ENCODE assay signal across 13 cellular contexts in the genomic region with DNA sequence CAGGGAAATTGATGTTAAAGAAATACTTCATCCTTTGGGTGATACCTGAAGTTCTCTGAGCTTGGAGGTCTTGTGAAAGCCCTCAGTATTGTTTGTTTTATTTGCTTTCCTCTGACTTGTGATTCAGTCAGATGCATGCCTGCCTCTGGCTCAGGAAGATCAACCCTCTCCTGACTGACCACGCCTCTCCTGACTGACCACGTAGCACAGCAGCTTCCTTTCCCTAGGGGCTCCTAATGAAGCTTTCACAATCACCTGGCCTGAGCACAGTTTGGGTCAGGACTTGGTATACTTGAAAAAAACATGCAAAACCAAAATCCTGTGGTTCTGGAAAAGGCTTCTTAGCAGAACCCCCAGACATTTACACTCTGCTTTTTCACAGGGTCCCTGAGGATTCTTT. TPM values are rescaled to one million over a fixed set of nuclear protein-coding genes. Genes with fewer than 3 reads are reported as not detected.
DNase-seq lines count a peak whose midpoint lies in the region; ATAC-seq and TF ChIP-seq lines count a peak whose summit lies in the region.
"Had no signal": no experiment of that assay in that cellular context is flagged by ENCODE, and none has a peak within 500 bp of the region (broad histone marks: within the 10 kb centered on the region; RNA-seq: fewer than 3 reads in every experiment).

No MANE protein-coding gene starts in this region.

- TF ChIP-seq CTCF in RWPE1 (conservative IDR thresholded peaks at IDR 0.05; ENCODE audit: low read depth) (no peak), fibroblast of mammary gland (conservative IDR thresholded peaks at IDR 0.05; ENCODE audit: control insufficient read depth, insufficient read depth, low read depth, low read length) (no peak), spleen (IDR thresholded peaks at IDR 0.05 in 8 of 11, conservative IDR thresholded peaks at IDR 0.05 in 3 of 11) (no peak), left lung (IDR thresholded peaks at IDR 0.05) (no peak)

- no peaks in the 10 kb centered on the region for H4K20me1 ChIP-seq in GM23248 (ENCODE audit: insufficient read depth)

- H3K4me2 ChIP-seq in GM23248 (ENCODE audit: unreplicated experiment): peak overlapping the region; percentile 95

- H3K27ac ChIP-seq in GM23248 (peak overlapping the region; percentile 90), RWPE1 (peak overlapping the region; percentile 89), spleen (no peak overlapping the region), left lung (no peak overlapping the region)
- H3K27ac ChIP-seq: psoas muscle, suprapubic skin had no signal

- in situ Hi-C loops in GM23248 (cut with MboI): no loop called here

- WGBS in GM23248 (ENCODE audit: low coverage in 1 of 2, low lambda C conversion rate in 2 of 2, missing lambda C conversion rate in 2 of 2), 2 experiments: 42 to 43% methylated on average over 2 of the region's 2 CpGs
- WGBS in spleen, 5 donors: 24 to 77% (median 56%) methylated on average over 2 of the region's 2 CpGs

- peaks cover 66% of the 10 kb centered on the region for H3K4me1 ChIP-seq in GM23248 (ENCODE audit: insufficient read depth)
- peaks cover 17 to 84% (median 44%) of the 10 kb centered on the region in 6 donors for H3K4me1 ChIP-seq in spleen
- H3K4me1 ChIP-seq in left lung: peaks cover 18 to 55% of the 10 kb centered on the region in 2 donors

- H3K4me3 ChIP-seq in GM23248: peak overlapping the region; percentile 81
- no peak overlapping the region for H3K4me3 ChIP-seq in fibroblast of mammary gland (ENCODE audit: control insufficient read depth, low read depth, low read length)
- no peak overlapping the region for H3K4me3 ChIP-seq in spleen
- H3K4me3 ChIP-seq in left lung: no peak overlapping the region
- H3K4me3 ChIP-seq: psoas muscle had no signal

- peak; percentile 92 for DNase-seq in GM23248
- DNase-seq in RWPE1 (ENCODE audit: low spot score): peak; percentile 82
- peak; percentile 92 for DNase-seq in fibroblast of mammary gland (ENCODE audit: low read depth)
- peak; percentile 10 for DNase-seq in spleen
- no peak for DNase-seq in activated naive CD4-positive, alpha-beta T cell treated with Interleukin-2 at 50 U/mL for 16 hours
- DNase-seq in activated gamma-delta T cell (lab: John Stamatoyannopoulos, UW): no peak
- no peak for DNase-seq in left lung
- DNase-seq: activated naive CD4-positive, alpha-beta T cell treated with anti-CD3 and anti-CD28 coated beads, Interleukin-2, amount 10 ng/mL, durations not matched to agents 7 days and 5 days; NCI-H1436; psoas muscle; T-helper 1 cell had no signal

- H3K9ac ChIP-seq in GM23248: peak overlapping the region; percentile 96

- ATAC-seq in GM19023 (IDR thresholded peaks at IDR 0.05; ENCODE audit: unreplicated experiment) (no peak), left lung (no peak)
- ATAC-seq: psoas muscle had no signal

- no peaks in the 10 kb centered on the region for H3K9me2 ChIP-seq in GM23248 (ENCODE audit: insufficient read depth)

- no peaks in the 10 kb centered on the region for H3K9me3 ChIP-seq in GM23248 (ENCODE audit: low read depth)
- no peaks in the 10 kb centered on the region for H3K9me3 ChIP-seq in spleen
- no peaks in the 10 kb centered on the region for H3K9me3 ChIP-seq in left lung
- H3K9me3 ChIP-seq: psoas muscle, suprapubic skin had no signal

- CTCF ChIA-PET in RWPE1 (lab: Yijun Ruan, JAX): interaction anchor here (0.5 to 0.7 kb wide), 3 partner anchors 23 to 559 kb away, joined by 3 to 6 read pairs (median 4); no protein-coding TSS in a partner anchor

- H2AFZ ChIP-seq in GM23248: no peak overlapping the region

- no peak for TF ChIP-seq POLR2A in spleen (IDR thresholded peaks at IDR 0.05)

- peaks cover 81% of the 10 kb centered on the region for H3F3A ChIP-seq in GM23248 (ENCODE audit: insufficient read depth)

- intact Hi-C loops in spleen (cut with DNase I; ENCODE audit: low total_unique reads) (no loop called here), left lung (cut with DNase I) (no loop called here)

- POLR2A ChIA-PET in RWPE1 (lab: Yijun Ruan, JAX; ENCODE audit: low non-redundant PET): no interaction called here

- peaks cover 85% of the 10 kb centered on the region for H3K79me2 ChIP-seq in GM23248 (ENCODE audit: insufficient read depth)

- H3K36me3 ChIP-seq in GM23248 (ENCODE audit: low read depth) (peaks cover 49% of the 10 kb centered on the region), spleen (no peaks in the 10 kb centered on the region), left lung (no peaks in the 10 kb centered on the region)
- H3K36me3 ChIP-seq: suprapubic skin had no signal

- no peaks in the 10 kb centered on the region for H3K27me3 ChIP-seq in GM23248 (replicated peaks; ENCODE audit: insufficient read depth)
- peaks cover 0 to 23% (median 10%) of the 10 kb centered on the region in 7 donors for H3K27me3 ChIP-seq in spleen (replicated peaks in 1 of 7)
- peaks cover 0 to 17% of the 10 kb centered on the region in 2 donors for H3K27me3 ChIP-seq in left lung
- H3K27me3 ChIP-seq: suprapubic skin had no signal

RNA-seq across cellular contexts. Expression of gene TGFBI, which starts 3.8 kb away (rescaled TPM):
- 7,109 and 7,351 TPM in 2 replicates for total RNA-seq in GM23248 (2014; rRNA removed; shearing (Covaris generic))
- polyA plus RNA-seq in GM23248 (2016; fragmentation: Nextera tagmentation; extraction: Ambion mirVana) (7,159 and 7,358 TPM in 2 replicates), spleen (10 to 100 TPM; 31.0 to 59.5 (median 56.9) TPM)
- total RNA-seq in spleen (100 to 1,000 TPM; 126 to 214 (median 157) TPM), left lung (100 to 1,000 TPM; 151 to 222 TPM)

Comparison
In these comparisons a context has a peak if more than half of its experiments do, and no peak if none do; other contexts are left out.
1. DNase-seq: peak in GM23248 (single experiment), RWPE1 (single experiment), fibroblast of mammary gland (single experiment) and spleen (single experiment); none in activated naive CD4-positive, alpha-beta T cell treated with Interleukin-2 at 50 U/mL for 16 hours (single experiment), activated gamma-delta T cell (single experiment) and left lung (0 of 2).
2. H3K27ac ChIP-seq: peak in GM23248 (single experiment) and RWPE1 (single experiment); none in spleen (0 of 8) and left lung (0 of 2).
3. RNA of gene TGFBI, which starts 3.8 kb away (total RNA-seq): 7,109 to 7,351 TPM in GM23248; 151 to 222 TPM in left lung and 126 to 214 TPM in spleen; every median in the first group is over 10 times any median in the second.